Comparison of ENCODE assay signal across 17 cellular contexts in genomic region chr21:33763573-33763881, GRCh38.
DNase-seq lines count a peak whose midpoint lies in the region; ATAC-seq, FAIRE-seq and TF ChIP-seq lines count a peak whose summit lies in the region.
"Had no signal": no experiment of that assay in that cellular context is flagged by ENCODE, and none has a peak within 500 bp of the region (broad histone marks: within the 10 kb centered on the region; RNA-seq: fewer than 3 reads in every experiment).

No MANE protein-coding gene starts in this region.

- H3K4me3 Mint-ChIP-seq in endodermal cell = no peak overlapping the region

- H4K8ac ChIP-seq in IMR-90 (ENCODE audit: low read depth in 2 of 2, low read length in 2 of 2) = peak overlapping the region in 1 of 2 experiments; percentile 63; a peak in 2 of 4 replicates

- H3K4me2 ChIP-seq in A549 (peak overlapping the region; percentile 6; the same call in 1 of the 3 replicates), IMR-90 (ENCODE audit: low read depth, low read length) (no peak overlapping the region), osteoblast (ENCODE audit: insufficient read depth, low read length) (no peak overlapping the region)

- CTCF ChIA-PET in A549 (lab: Yijun Ruan, JAX) (interaction anchor here (0.6 kb wide), 2 partner anchors 30 to 140 kb away, joined by 3 read pairs; no protein-coding TSS in a partner anchor), IMR-90 (lab: Yijun Ruan, JAX) (interaction anchor here (0.6 to 0.7 kb wide), 2 partner anchors 60 to 105 kb away, joined by 5 to 10 read pairs; no protein-coding TSS in a partner anchor)

- 0 out of 2 replicates have a peak overlapping the region, but pooled peaks have one; percentile 86 for H2AK5ac ChIP-seq in IMR-90 (ENCODE audit: low read depth, low read length)

- H3K79me1 ChIP-seq in IMR-90 (ENCODE audit: low read depth in 1 of 2, low read length in 2 of 2) = peaks cover 11 to 14% of the 10 kb centered on the region in 2 experiments; a peak in 3 of 4 replicates

- H2AK9ac ChIP-seq in IMR-90 (replicated peaks; ENCODE audit: low read depth, low read length, poor library complexity) = no peak overlapping the region

- H3K36me3 Mint-ChIP-seq in endodermal cell (ENCODE audit: low read depth) = peaks cover 69% of the 10 kb centered on the region

- no peak overlapping the region for H2BK15ac ChIP-seq in IMR-90 (ENCODE audit: low read depth, low read length)

- no peak overlapping the region for H3K9ac ChIP-seq in IMR-90 (ENCODE audit: low read depth, low read length)
- no peak overlapping the region for H3K9ac ChIP-seq in endodermal cell (ENCODE audit: extremely low read depth, low read length, poor library complexity, severe bottlenecking)

- no peak overlapping the region; the same call in 1 of the 2 replicates for H3K23ac ChIP-seq in IMR-90 (ENCODE audit: low read depth, low read length)

- peak overlapping the region; percentile 16; the same call in 1 of the 2 replicates for H2BK120ac ChIP-seq in IMR-90 (ENCODE audit: low read depth, low read length)

- FAIRE-seq in A549 (lab: Jason Lieb, UNC) = no peak
- FAIRE-seq: GM19239 had no signal

- H4K5ac ChIP-seq in IMR-90 (ENCODE audit: low read depth, low read length) = no peak overlapping the region

- peaks cover 27% of the 10 kb centered on the region; the same call in 2 of the 3 replicates for H3K4me1 ChIP-seq in A549
- peaks cover 9% of the 10 kb centered on the region for H3K4me1 ChIP-seq in IMR-90 (ENCODE audit: control insufficient read depth, insufficient read depth, low read length)
- no peaks in the 10 kb centered on the region for H3K4me1 ChIP-seq in endodermal cell (ENCODE audit: control insufficient read depth, insufficient read depth, low read length)
- H3K4me1 ChIP-seq in osteoblast (ENCODE audit: insufficient read depth, low read length) = peaks cover 43% of the 10 kb centered on the region

- dilution Hi-C loops in IMR-90 (cut with HindIII; ENCODE audit: low sequenced_read_pairs, unreplicated experiment) = no loop called here

- no peak for ATAC-seq in A549
- no peak for ATAC-seq in IMR-90 (ENCODE audit: low read depth)
- no peak for ATAC-seq in GM21786 (IDR thresholded peaks at IDR 0.05; ENCODE audit: unreplicated experiment)

- POLR2A ChIA-PET in A549 (lab: Yijun Ruan, JAX) (no interaction called here), IMR-90 (lab: Charles Lee; ENCODE audit: unreplicated experiment) (no interaction called here)

- no peaks in the 10 kb centered on the region for H3K27me3 ChIP-seq in IMR-90 (ENCODE audit: control insufficient read depth, insufficient read depth, low read length)
- no peaks in the 10 kb centered on the region for H3K27me3 ChIP-seq in endodermal cell (ENCODE audit: control insufficient read depth, insufficient read depth, low read length, poor library complexity, severe bottlenecking)
- no peaks in the 10 kb centered on the region for H3K27me3 ChIP-seq in osteoblast (ENCODE audit: insufficient read depth, low read length)
- H3K27me3 ChIP-seq in H7 (ENCODE audit: control insufficient read depth, insufficient read depth, low read length) = no peaks in the 10 kb centered on the region

- no peaks in the 10 kb centered on the region for H3K27me3 Mint-ChIP-seq in endodermal cell (ENCODE audit: insufficient read depth)

- peak overlapping the region; percentile 4 for H3K27ac Mint-ChIP-seq in endodermal cell

- H3K4ac ChIP-seq in IMR-90 (ENCODE audit: low read depth, low read length) = 0 out of 2 replicates have a peak overlapping the region, but pooled peaks have one; percentile 15

- intact Hi-C loops in IMR-90 (cut with micrococcal nuclease) = loop anchor here (5.0 kb wide), 1 partner anchor 129 kb away; no protein-coding TSS in a partner anchor

- DNase-seq in A549 (ENCODE audit: low read depth in 1 of 2, low spot score in 1 of 2) = no peak
- no peak for DNase-seq in IMR-90
- no peak for DNase-seq in endodermal cell
- DNase-seq in osteoblast (ENCODE audit: insufficient read length, low spot score, missing footprints) = no peak
- no peak for DNase-seq in activated effector memory CD4-positive, alpha-beta T cell treated with Interleukin-2 at 50 U/mL for 16 hours
- DNase-seq in H7 = no peak
- DNase-seq in AG08396 (ENCODE audit: low spot score) = no peak
- DNase-seq: DMS 273 treated with DMSO at 0.1 percent for 48 hours, HCEC 1CT, KG1, NCI-H1436, NCI-H2081, NCI-H510A, NCI-H82 had no signal

- TF ChIP-seq POLR2A in A549 (IDR thresholded peaks at IDR 0.05; ENCODE audit: low read length) (no peak), IMR-90 (IDR thresholded peaks at IDR 0.05; ENCODE audit: low read depth, low read length) (no peak)

- H3K27ac ChIP-seq in A549 = peak overlapping the region; percentile 11 to 53; a peak in 3 of 6 replicates
- peak overlapping the region; percentile 29; the same call in 1 of the 2 replicates for H3K27ac ChIP-seq in IMR-90 (ENCODE audit: insufficient read depth, low read length)
- H3K27ac ChIP-seq in endodermal cell (ENCODE audit: low read depth, low read length) = no peak overlapping the region
- H3K27ac ChIP-seq in osteoblast (ENCODE audit: low read depth, low read length) = peak overlapping the region; percentile 92
- H3K27ac ChIP-seq: C4-2B had no signal

- H3K9me3 Mint-ChIP-seq in endodermal cell = no peaks in the 10 kb centered on the region

- 87% methylated on average over 3 of the region's 3 CpGs for WGBS in A549 (ENCODE audit: missing lambda C conversion rate)
- WGBS in IMR-90 (ENCODE audit: extremely low coverage in 2 of 2, insufficient read length in 1 of 2), 2 experiments = no CpG with 5 or more reads among the region's 3 CpGs
- 99 to 100% methylated on average over 2 to 3 of the region's 3 CpGs for WGBS in endodermal cell (ENCODE audit: insufficient coverage in 1 of 2, insufficient read length in 1 of 2), 2 experiments

- H2BK5ac ChIP-seq in IMR-90 (ENCODE audit: low read depth, low read length, poor library complexity, severe bottlenecking) = no peak overlapping the region

- H3K4me3 ChIP-seq in A549 (no peak overlapping the region), IMR-90 (ENCODE audit: insufficient read depth, low read depth, low read length) (no peak overlapping the region), endodermal cell (ENCODE audit: low read length) (no peak overlapping the region), osteoblast (ENCODE audit: insufficient read depth, low read length) (no peak overlapping the region), H7 (ENCODE audit: insufficient read depth, low read depth, low read length) (no peak overlapping the region)

- TF ChIP-seq CTCF in A549 (IDR thresholded peaks at IDR 0.05) = no peak
- TF ChIP-seq CTCF in IMR-90 (conservative IDR thresholded peaks at IDR 0.05; ENCODE audit: low read depth, low read length) = no peak
- TF ChIP-seq CTCF in endodermal cell (conservative IDR thresholded peaks at IDR 0.05) = no peak
- no peak for TF ChIP-seq CTCF in osteoblast (IDR thresholded peaks at IDR 0.05; ENCODE audit: extremely low read depth, low read depth, low read length)

- H3K9me1 ChIP-seq in IMR-90 (ENCODE audit: insufficient read depth, low read length) = peaks cover 16% of the 10 kb centered on the region; the same call in 1 of the 2 replicates

- H4K91ac ChIP-seq in IMR-90 (ENCODE audit: insufficient read depth, low read depth, low read length) = 0 out of 2 replicates have a peak overlapping the region, but pooled peaks have one; percentile 17

- TF ChIP-seq RAD21 in A549 (conservative IDR thresholded peaks at IDR 0.05 in 1 of 2, IDR thresholded peaks at IDR 0.05 in 1 of 2) = no peak
- TF ChIP-seq RAD21 in IMR-90 (IDR thresholded peaks at IDR 0.05; ENCODE audit: low read length) = no peak

- TF ChIP-seq EP300 in A549 (IDR thresholded peaks at IDR 0.05) = no peak

- in situ Hi-C loops in IMR-90 (cut with MboI; ENCODE audit: low sequenced_read_pairs) = no loop called here

- no peaks in the 10 kb centered on the region for H3K79me2 ChIP-seq in osteoblast (ENCODE audit: insufficient read depth, low read length)

- peaks cover 8% of the 10 kb centered on the region for H3K4me1 Mint-ChIP-seq in endodermal cell

- peak overlapping the region; percentile 11; the same call in 1 of the 2 replicates for H3K18ac ChIP-seq in IMR-90 (ENCODE audit: low read depth, low read length)

- peaks cover 14% of the 10 kb centered on the region for H4K20me1 ChIP-seq in IMR-90 (ENCODE audit: insufficient read depth, low read length)
- H4K20me1 ChIP-seq in osteoblast (ENCODE audit: insufficient read depth, low read length) = no peaks in the 10 kb centered on the region

- no peak overlapping the region for H3K56ac ChIP-seq in IMR-90 (ENCODE audit: extremely low read depth, insufficient read depth, low read length)

- H3K14ac ChIP-seq in IMR-90 (replicated peaks; ENCODE audit: low read depth, low read length) = 0 out of 2 replicates have a peak overlapping the region, but pooled peaks have one; percentile 26

- H3K9me3 ChIP-seq in A549 (no peaks in the 10 kb centered on the region), IMR-90 (ENCODE audit: control insufficient read depth, insufficient read depth, low read length) (no peaks in the 10 kb centered on the region), endodermal cell (ENCODE audit: control insufficient read depth, low read length) (no peaks in the 10 kb centered on the region), osteoblast (ENCODE audit: low read depth, low read length) (no peaks in the 10 kb centered on the region)

- H3K36me3 ChIP-seq in IMR-90 (ENCODE audit: control insufficient read depth, insufficient read depth, low read length) (peaks cover 6% of the 10 kb centered on the region), endodermal cell (ENCODE audit: control insufficient read depth, insufficient read depth, low read length) (peaks cover 85% of the 10 kb centered on the region), osteoblast (ENCODE audit: insufficient read depth, low read length) (peaks cover 7% of the 10 kb centered on the region), H7 (replicated peaks; ENCODE audit: control insufficient read depth, insufficient read depth, low read length) (peaks cover under 1% of the 10 kb centered on the region)

- no peak overlapping the region for H2AFZ ChIP-seq in IMR-90 (replicated peaks; ENCODE audit: low read length, poor library complexity)
- H2AFZ ChIP-seq in osteoblast (ENCODE audit: low read length) = no peak overlapping the region

- peak overlapping the region; percentile 28; the same call in 1 of the 2 replicates for H2BK20ac ChIP-seq in IMR-90 (ENCODE audit: low read depth, low read length)

- BruUV-seq in IMR-90 (replicated peaks; lab: Mats Ljungman, UMichigan) = no TSS peak

TF ChIP-seq in A549, 52 proteins besides CTCF, POLR2A, EP300 and RAD21 (continues in another document):
- TF ChIP-seq CBX8 (IDR thresholded peaks at IDR 0.05) (no peak), RNF2 (IDR thresholded peaks at IDR 0.05; ENCODE audit: borderline replicate concordance, low read depth) (no peak), CEBPB (IDR thresholded peaks at IDR 0.05) (no peak), GATA3 (IDR thresholded peaks at IDR 0.05; ENCODE audit: borderline replicate concordance) (no peak)

TF ChIP-seq in IMR-90, 13 proteins besides CTCF, POLR2A, EP300 and RAD21 (continues in another document):
- TF ChIP-seq RFX5 (IDR thresholded peaks at IDR 0.05; ENCODE audit: low read depth, low read length) = no peak
